ENCODE assay signal across 21 cellular contexts in genomic region chr6:15697895-15698294, GRCh38. TPM values are rescaled to one million over a fixed set of nuclear protein-coding genes. Genes with fewer than 3 reads are reported as not detected.
A peak's percentile ranks its signal among the peaks of the same experiment; 100 is the strongest.
DNase-seq lines count a peak whose midpoint lies in the region; FAIRE-seq and TF ChIP-seq lines count a peak whose summit lies in the region.
"Had no signal": no experiment of that assay in that cellular context is flagged by ENCODE, and none has a peak within 500 bp of the region (broad histone marks: within the 10 kb centered on the region; RNA-seq: fewer than 3 reads in every experiment).

No MANE protein-coding gene starts in this region.

- DNase-seq in GM12892 (ENCODE audit: insufficient read length): no peak
- peak; percentile 20 for DNase-seq in germinal center (ENCODE audit: low spot score)
- no peak for DNase-seq in cardiac septum (ENCODE audit: low spot score)
- DNase-seq in HUDEP-2 (lab: John Stamatoyannopoulos, UW; ENCODE audit: unreplicated experiment in 76 of 76): no peak
- DNase-seq in NCI-H2029 treated with DMSO at 0.1 percent for 48 hours (lab: John Stamatoyannopoulos, UW): no peak
- no peak for DNase-seq in NCI-H1417 treated with DMSO at 0.1 percent for 48 hours (lab: John Stamatoyannopoulos, UW)
- DNase-seq: 8988T; ACHN; BE2C; C1 segment of cervical spinal cord; Caco-2; Calu3; CD4-positive, alpha-beta T cell; CD8-positive, alpha-beta T cell; DMS79 treated with DMSO at 0.1 percent for 48 hours; GF-D8 had no signal

- no peak overlapping the region for H3K9ac ChIP-seq in OCI-LY3 (ENCODE audit: low read length)
- H3K9ac ChIP-seq: BLaER1 had no signal

- H3K79me2 ChIP-seq in OCI-LY3 (ENCODE audit: low read length): no peaks in the 10 kb centered on the region

- H3K9me3 ChIP-seq in OCI-LY3 (ENCODE audit: insufficient read depth, low read length): no peaks in the 10 kb centered on the region
- H3K9me3 ChIP-seq: BE2C, Caco-2 had no signal

- H3K4me3 ChIP-seq in OCI-LY3 (ENCODE audit: low read length): no peak overlapping the region
- H3K4me3 ChIP-seq: BLaER1 had no signal

- H3K27ac ChIP-seq in OCI-LY3 (ENCODE audit: low read length): no peak overlapping the region
- H3K27ac ChIP-seq: BLaER1 had no signal

- peaks cover 11% of the 10 kb centered on the region for H3K4me1 ChIP-seq in OCI-LY3 (ENCODE audit: low read length)
- H3K4me1 ChIP-seq: BE2C, BLaER1, Caco-2 had no signal

- H4K20me1 ChIP-seq in OCI-LY3 (ENCODE audit: insufficient read depth, low read length): no peaks in the 10 kb centered on the region
- H4K20me1 ChIP-seq: BLaER1 had no signal

- TF ChIP-seq CTCF in OCI-LY3 (IDR thresholded peaks at IDR 0.05; ENCODE audit: low read depth, low read length): no peak

- no peaks in the 10 kb centered on the region for H3K27me3 ChIP-seq in OCI-LY3 (ENCODE audit: low read depth, low read length)
- H3K27me3 ChIP-seq: BE2C, BLaER1 had no signal

- peak overlapping the region; percentile 32 for H3K4me2 ChIP-seq in OCI-LY3 (ENCODE audit: low read length)
- H3K4me2 ChIP-seq: BLaER1 had no signal

- intact Hi-C loops in cardiac septum (cut with DNase I): no loop called here

- FAIRE-seq in GM12892 (lab: Jason Lieb, UNC): peak; percentile 36
- FAIRE-seq: A204.1, D721Med, G401.6 had no signal

- no peak for TF ChIP-seq POLR2A in GM12892 (IDR thresholded peaks at IDR 0.05; ENCODE audit: low read depth, low read length)

- no peaks in the 10 kb centered on the region for H3K36me3 ChIP-seq in OCI-LY3 (replicated peaks; ENCODE audit: low read depth, low read length)
- H3K36me3 ChIP-seq: BE2C, BLaER1 had no signal

- H2AFZ ChIP-seq in OCI-LY3 (ENCODE audit: low read depth, low read length): no peak overlapping the region

RNA-seq across cellular contexts. Expression of gene DTNBP1, which starts 35.1 kb away (rescaled TPM):
- 15.2 TPM for polyA plus RNA-seq in GM12892 (2012; ENCODE audit: missing spikeins)
- 19.0 TPM for total RNA-seq in cardiac septum
